32 cellular contexts compared by ENCODE assay signal in the genomic region with DNA sequence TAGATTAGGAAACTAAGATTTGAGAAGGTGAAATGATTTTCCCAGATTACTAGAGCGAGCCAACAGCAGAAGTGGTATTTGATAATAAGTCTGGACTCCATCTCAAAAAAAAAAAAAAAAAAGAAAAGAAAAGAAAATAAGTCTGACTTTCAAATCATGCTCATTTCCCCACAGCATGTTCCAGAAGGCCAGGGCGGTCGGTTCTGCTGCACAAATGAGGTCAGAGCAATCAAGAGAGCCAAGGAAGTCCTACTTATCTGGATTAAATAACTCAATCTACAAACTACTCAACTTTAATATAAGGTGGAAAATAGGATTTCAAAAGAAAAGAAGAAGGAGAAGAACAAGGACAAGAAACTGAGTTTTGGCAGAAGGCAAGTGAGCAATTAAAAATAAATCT.
DNase-seq lines count a peak whose midpoint lies in the region; ATAC-seq and TF ChIP-seq lines count a peak whose summit lies in the region.
"Had no signal": no experiment of that assay in that cellular context is flagged by ENCODE, and none has a peak within 500 bp of the region (broad histone marks: within the 10 kb centered on the region; RNA-seq: fewer than 3 reads in every experiment).

No MANE protein-coding gene starts in this region.

- no peak for DNase-seq in dorsolateral prefrontal cortex
- DNase-seq in left ventricle myocardium inferior, result peak; percentile 55
- DNase-seq in psoas muscle, result peak; percentile 18 to 54
- peak; percentile 25 for DNase-seq in tibial nerve (ENCODE audit: low spot score in 2 of 2)
- DNase-seq in activated CD4-positive, CD25-positive, alpha-beta regulatory T cell treated with anti-CD3 and anti-CD28 coated beads, Interleukin-2, amount 50 U/mL, for 72 hours, result no peak
- DNase-seq in effector memory CD8-positive, alpha-beta T cell, result no peak
- DNase-seq: activated B cell treated with CpG ODN at 0.5 μM for 24 hours; activated CD4-positive, alpha-beta T cell treated with anti-CD3 and anti-CD28 coated beads, Interleukin-2, amount 50 U/mL, for 1 hour; activated CD8-positive, alpha-beta memory T cell treated with anti-CD3 and anti-CD28 coated beads, Interleukin-2, amount 10 ng/mL, durations not matched to agents 7 days and 5 days; activated naive CD8-positive, alpha-beta T cell treated with anti-CD3 and anti-CD28 coated beads, Interleukin-2, amount 50 U/mL, for 24 hours; activated T-cell treated with anti-CD3 and anti-CD28 coated beads, Interleukin-2, amount 50 U/mL, for 72 hours; BE2C; CD8-positive, alpha-beta T cell; central memory CD4-positive, alpha-beta T cell; dermis blood vessel endothelial cell; HFFc6; immature natural killer cell; IMR-90; left colon; MV-4-11; NCI-H446 treated with DMSO at 0.1 percent for 48 hours; NCI-H774; stimulated activated naive CD4-positive, alpha-beta T cell treated with Interleukin-2 at 50 U/mL for 16 hours; T-helper 1 cell had no signal

- ATAC-seq in psoas muscle (no peak), HG02798 (IDR thresholded peaks at IDR 0.05; ENCODE audit: poor library complexity, unreplicated experiment) (no peak)
- ATAC-seq in effector memory CD8-positive, alpha-beta T cell (replicated peaks), result no peak
- ATAC-seq: activated CD8-positive, alpha-beta memory T cell treated with anti-CD3 and anti-CD28 coated beads, Interleukin-2, amount 10 ng/mL, durations not matched to agents 7 days and 5 days; activated naive CD8-positive, alpha-beta T cell treated with anti-CD3 and anti-CD28 coated beads, Interleukin-2, amount 50 U/mL, for 24 hours; activated T-cell treated with anti-CD3 and anti-CD28 coated beads, Interleukin-2, amount 50 U/mL, for 72 hours; CD8-positive, alpha-beta T cell; gastroesophageal sphincter; left colon had no signal

- H3K27ac Mint-ChIP-seq in effector memory CD8-positive, alpha-beta T cell, result peak overlapping the region in 1 of 2 donors; percentile 39
- H3K27ac Mint-ChIP-seq: activated B cell treated with CpG ODN at 0.5 μM for 24 hours; activated CD8-positive, alpha-beta memory T cell treated with anti-CD3 and anti-CD28 coated beads, Interleukin-2, amount 10 ng/mL, durations not matched to agents 7 days and 5 days; activated naive CD8-positive, alpha-beta T cell treated with anti-CD3 and anti-CD28 coated beads, Interleukin-2, amount 50 U/mL, for 24 hours; activated T-cell treated with anti-CD3 and anti-CD28 coated beads, Interleukin-2, amount 50 U/mL, for 72 hours; CD8-positive, alpha-beta T cell; immature natural killer cell; memory B cell; progenitor cell of endocrine pancreas had no signal

- H3K9me3 ChIP-seq in left ventricle myocardium inferior (replicated peaks) (no peaks in the 10 kb centered on the region), psoas muscle (no peaks in the 10 kb centered on the region), tibial nerve (no peaks in the 10 kb centered on the region)
- H3K9me3 ChIP-seq: BE2C, gastroesophageal sphincter, SJSA1, suprapubic skin, vagina had no signal

- H3K4me1 Mint-ChIP-seq in effector memory CD8-positive, alpha-beta T cell (ENCODE audit: low read depth in 2 of 2), result peaks cover 0 to 3% of the 10 kb centered on the region in 2 donors
- H3K4me1 Mint-ChIP-seq: activated CD8-positive, alpha-beta memory T cell treated with anti-CD3 and anti-CD28 coated beads, Interleukin-2, amount 10 ng/mL, durations not matched to agents 7 days and 5 days; immature natural killer cell had no signal

- WGBS in psoas muscle, 3 donors, result 45 to 52% (median 50%) methylated on average over 3 of the region's 3 CpGs
- WGBS in tibial nerve, 2 donors, result 50 to 63% methylated on average over 3 of the region's 3 CpGs

- H3K36me3 Mint-ChIP-seq in effector memory CD8-positive, alpha-beta T cell (ENCODE audit: insufficient read depth), result no peaks in the 10 kb centered on the region
- H3K36me3 Mint-ChIP-seq: activated CD8-positive, alpha-beta memory T cell treated with anti-CD3 and anti-CD28 coated beads, Interleukin-2, amount 10 ng/mL, durations not matched to agents 7 days and 5 days; CD8-positive, alpha-beta T cell had no signal

- no peak for TF ChIP-seq CTCF in dorsolateral prefrontal cortex (IDR thresholded peaks at IDR 0.05 in 54 of 56, conservative IDR thresholded peaks at IDR 0.05 in 2 of 56; ENCODE audit: low read depth in 1 of 56, partially characterized antibody in 56 of 56)
- TF ChIP-seq CTCF in left ventricle myocardium inferior (IDR thresholded peaks at IDR 0.05; ENCODE audit: borderline replicate concordance), result no peak
- no peak for TF ChIP-seq CTCF in psoas muscle (IDR thresholded peaks at IDR 0.05)
- no peak for TF ChIP-seq CTCF in tibial nerve (IDR thresholded peaks at IDR 0.05)

- no peak for TF ChIP-seq EP300 in tibial nerve (IDR thresholded peaks at IDR 0.05)

- peak overlapping the region in 48 of 59 donors; percentile 4 to 85 (median 54) for H3K27ac ChIP-seq in dorsolateral prefrontal cortex
- H3K27ac ChIP-seq in left ventricle myocardium inferior (replicated peaks), result peak overlapping the region; percentile 72
- no peak overlapping the region for H3K27ac ChIP-seq in psoas muscle
- no peak overlapping the region for H3K27ac ChIP-seq in tibial nerve
- H3K27ac ChIP-seq: SJSA1, skin epidermis, suprapubic skin, vagina had no signal

- H3K4me1 ChIP-seq in left ventricle myocardium inferior (peaks cover 40% of the 10 kb centered on the region), psoas muscle (no peaks in the 10 kb centered on the region), tibial nerve (peaks cover 0 to 27% (median 0%) of the 10 kb centered on the region in 4 donors)
- H3K4me1 ChIP-seq: BE2C, SJSA1, suprapubic skin, vagina had no signal

- no peaks in the 10 kb centered on the region for H3K27me3 Mint-ChIP-seq in effector memory CD8-positive, alpha-beta T cell
- H3K27me3 Mint-ChIP-seq: activated B cell treated with CpG ODN at 0.5 μM for 24 hours; activated CD8-positive, alpha-beta memory T cell treated with anti-CD3 and anti-CD28 coated beads, Interleukin-2, amount 10 ng/mL, durations not matched to agents 7 days and 5 days; activated naive CD8-positive, alpha-beta T cell treated with anti-CD3 and anti-CD28 coated beads, Interleukin-2, amount 50 U/mL, for 24 hours; memory B cell; progenitor cell of endocrine pancreas had no signal

- no peak for TF ChIP-seq POLR2A in tibial nerve (IDR thresholded peaks at IDR 0.05)

- H3K9me3 Mint-ChIP-seq in effector memory CD8-positive, alpha-beta T cell, result no peaks in the 10 kb centered on the region
- H3K9me3 Mint-ChIP-seq: activated naive CD8-positive, alpha-beta T cell treated with anti-CD3 and anti-CD28 coated beads, Interleukin-2, amount 50 U/mL, for 24 hours; CD8-positive, alpha-beta T cell; immature natural killer cell had no signal

- H3K27me3 ChIP-seq in dorsolateral prefrontal cortex (no peaks in the 10 kb centered on the region), left ventricle myocardium inferior (ENCODE audit: low read depth) (no peaks in the 10 kb centered on the region), psoas muscle (ENCODE audit: insufficient read depth in 3 of 3, low read length in 2 of 3) (no peaks in the 10 kb centered on the region), tibial nerve (no peaks in the 10 kb centered on the region)
- H3K27me3 ChIP-seq: BE2C, gastroesophageal sphincter, SJSA1, suprapubic skin, vagina had no signal

- intact Hi-C loops in dorsolateral prefrontal cortex (cut with DNase I) (no loop called here), left ventricle myocardium inferior (cut with micrococcal nuclease) (no loop called here), psoas muscle (cut with DNase I) (no loop called here)

- H3K4me3 ChIP-seq in dorsolateral prefrontal cortex (peak overlapping the region in 1 of 59 donors; percentile 0), left ventricle myocardium inferior (no peak overlapping the region), psoas muscle (no peak overlapping the region), tibial nerve (no peak overlapping the region)
- H3K4me3 ChIP-seq: gastroesophageal sphincter, SJSA1, skin epidermis, suprapubic skin, vagina had no signal

- H3K4me3 Mint-ChIP-seq in effector memory CD8-positive, alpha-beta T cell, result no peak overlapping the region
- H3K4me3 Mint-ChIP-seq: activated B cell treated with CpG ODN at 0.5 μM for 24 hours; activated CD8-positive, alpha-beta memory T cell treated with anti-CD3 and anti-CD28 coated beads, Interleukin-2, amount 10 ng/mL, durations not matched to agents 7 days and 5 days; activated naive CD8-positive, alpha-beta T cell treated with anti-CD3 and anti-CD28 coated beads, Interleukin-2, amount 50 U/mL, for 24 hours; activated T-cell treated with anti-CD3 and anti-CD28 coated beads, Interleukin-2, amount 50 U/mL, for 72 hours; CD8-positive, alpha-beta T cell; HFFc6; immature natural killer cell; memory B cell had no signal

- H3K36me3 ChIP-seq in left ventricle myocardium inferior, result no peaks in the 10 kb centered on the region
- no peaks in the 10 kb centered on the region for H3K36me3 ChIP-seq in psoas muscle (ENCODE audit: insufficient read depth in 1 of 2, low read depth in 1 of 2)
- no peaks in the 10 kb centered on the region for H3K36me3 ChIP-seq in tibial nerve
- H3K36me3 ChIP-seq: BE2C, gastroesophageal sphincter, SJSA1, suprapubic skin, vagina had no signal

Comparison
In these comparisons a context has a peak if more than half of its experiments do, and no peak if none do; other contexts are left out.
1. DNase-seq: peak in left ventricle myocardium inferior (single experiment), psoas muscle (2 of 2) and tibial nerve (2 of 2); none in dorsolateral prefrontal cortex (0 of 10), activated CD4-positive, CD25-positive, alpha-beta regulatory T cell treated with anti-CD3 and anti-CD28 coated beads, Interleukin-2, amount 50 U/mL, for 72 hours (single experiment) and effector memory CD8-positive, alpha-beta T cell (0 of 3).
2. H3K27ac ChIP-seq: peak in dorsolateral prefrontal cortex (48 of 59) and left ventricle myocardium inferior (single experiment); none in psoas muscle (single experiment) and tibial nerve (0 of 4).